Comparison of ENCODE assay signal across 1 cellular context in the genomic region with DNA sequence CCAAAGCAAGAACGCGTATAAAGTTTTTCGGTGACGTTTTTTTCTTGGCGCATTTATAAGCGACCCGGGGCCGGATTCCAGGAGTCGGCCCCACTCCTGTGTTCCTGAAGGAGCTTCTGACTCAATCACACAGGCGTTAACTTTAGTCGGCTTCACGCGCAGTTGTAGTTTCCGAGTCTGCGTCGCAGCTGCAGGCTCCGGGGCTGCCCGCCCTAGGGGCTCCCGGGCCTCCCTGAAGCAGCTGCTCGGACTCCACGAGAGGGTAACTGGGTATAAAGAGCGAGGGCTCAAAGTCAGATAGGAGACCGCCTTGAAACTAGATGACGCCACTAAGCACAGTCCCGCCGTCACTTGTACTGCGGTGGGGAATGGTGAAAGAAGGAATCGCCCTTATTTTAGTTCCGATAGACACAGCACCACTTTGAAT.
A peak's percentile ranks its signal among the peaks of the same experiment; 100 is the strongest.
TF ChIP-seq lines count a peak whose summit lies in the region.

No MANE protein-coding gene starts in this region.

TF ChIP-seq in HEK293, 187 proteins besides CTCF, POLR2A, EP300 and RAD21 (continued from another document):
- TF ChIP-seq, protein P1, sequence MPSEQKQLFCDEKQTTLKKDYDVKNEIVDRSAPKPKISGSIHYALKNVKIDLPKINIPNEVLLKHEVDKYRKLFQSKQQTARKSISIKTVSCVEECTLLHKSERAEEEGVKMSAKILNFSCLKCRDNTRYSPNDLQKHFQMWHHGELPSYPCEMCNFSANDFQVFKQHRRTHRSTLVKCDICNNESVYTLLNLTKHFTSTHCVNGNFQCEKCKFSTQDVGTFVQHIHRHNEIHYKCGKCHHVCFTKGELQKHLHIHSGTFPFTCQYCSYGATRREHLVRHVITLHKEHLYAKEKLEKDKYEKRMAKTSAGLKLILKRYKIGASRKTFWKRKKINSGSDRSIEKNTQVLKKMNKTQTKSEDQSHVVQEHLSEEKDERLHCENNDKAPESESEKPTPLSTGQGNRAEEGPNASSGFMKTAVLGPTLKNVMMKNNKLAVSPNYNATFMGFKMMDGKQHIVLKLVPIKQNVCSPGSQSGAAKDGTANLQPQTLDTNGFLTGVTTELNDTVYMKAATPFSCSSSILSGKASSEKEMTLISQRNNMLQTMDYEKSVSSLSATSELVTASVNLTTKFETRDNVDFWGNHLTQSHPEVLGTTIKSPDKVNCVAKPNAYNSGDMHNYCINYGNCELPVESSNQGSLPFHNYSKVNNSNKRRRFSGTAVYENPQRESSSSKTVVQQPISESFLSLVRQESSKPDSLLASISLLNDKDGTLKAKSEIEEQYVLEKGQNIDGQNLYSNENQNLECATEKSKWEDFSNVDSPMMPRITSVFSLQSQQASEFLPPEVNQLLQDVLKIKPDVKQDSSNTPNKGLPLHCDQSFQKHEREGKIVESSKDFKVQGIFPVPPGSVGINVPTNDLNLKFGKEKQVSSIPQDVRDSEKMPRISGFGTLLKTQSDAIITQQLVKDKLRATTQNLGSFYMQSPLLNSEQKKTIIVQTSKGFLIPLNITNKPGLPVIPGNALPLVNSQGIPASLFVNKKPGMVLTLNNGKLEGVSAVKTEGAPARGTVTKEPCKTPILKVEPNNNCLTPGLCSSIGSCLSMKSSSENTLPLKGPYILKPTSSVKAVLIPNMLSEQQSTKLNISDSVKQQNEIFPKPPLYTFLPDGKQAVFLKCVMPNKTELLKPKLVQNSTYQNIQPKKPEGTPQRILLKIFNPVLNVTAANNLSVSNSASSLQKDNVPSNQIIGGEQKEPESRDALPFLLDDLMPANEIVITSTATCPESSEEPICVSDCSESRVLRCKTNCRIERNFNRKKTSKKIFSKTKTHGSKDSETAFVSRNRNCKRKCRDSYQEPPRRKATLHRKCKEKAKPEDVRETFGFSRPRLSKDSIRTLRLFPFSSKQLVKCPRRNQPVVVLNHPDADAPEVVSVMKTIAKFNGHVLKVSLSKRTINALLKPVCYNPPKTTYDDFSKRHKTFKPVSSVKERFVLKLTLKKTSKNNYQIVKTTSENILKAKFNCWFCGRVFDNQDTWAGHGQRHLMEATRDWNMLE (tag by site-specific recombination; conservative IDR thresholded peaks at IDR 0.05; ENCODE audit: low read depth), result 0 out of 2 replicates have a peak, but pooled peaks have one; percentile 11
- peak; percentile 87 for TF ChIP-seq ZBTB20 (tag by site-specific recombination; IDR thresholded peaks at IDR 0.05)
- peak; percentile 41; the same call in 1 of the 2 replicates for TF ChIP-seq ZNF24 (tag by site-specific recombination; IDR thresholded peaks at IDR 0.05)
- TF ChIP-seq WT1 (tag by site-specific recombination; IDR thresholded peaks at IDR 0.05), result no peak
- TF ChIP-seq ZBTB21 (tag by site-specific recombination; IDR thresholded peaks at IDR 0.05), result peak; percentile 84
- TF ChIP-seq ZNF184 (tag by site-specific recombination; IDR thresholded peaks at IDR 0.05), result no peak
- TF ChIP-seq SP3 (tag by site-specific recombination; IDR thresholded peaks at IDR 0.05), result no peak
- TF ChIP-seq ZNF629 (tag by site-specific recombination; IDR thresholded peaks at IDR 0.05), result peak; percentile 94
- TF ChIP-seq, protein P2, sequence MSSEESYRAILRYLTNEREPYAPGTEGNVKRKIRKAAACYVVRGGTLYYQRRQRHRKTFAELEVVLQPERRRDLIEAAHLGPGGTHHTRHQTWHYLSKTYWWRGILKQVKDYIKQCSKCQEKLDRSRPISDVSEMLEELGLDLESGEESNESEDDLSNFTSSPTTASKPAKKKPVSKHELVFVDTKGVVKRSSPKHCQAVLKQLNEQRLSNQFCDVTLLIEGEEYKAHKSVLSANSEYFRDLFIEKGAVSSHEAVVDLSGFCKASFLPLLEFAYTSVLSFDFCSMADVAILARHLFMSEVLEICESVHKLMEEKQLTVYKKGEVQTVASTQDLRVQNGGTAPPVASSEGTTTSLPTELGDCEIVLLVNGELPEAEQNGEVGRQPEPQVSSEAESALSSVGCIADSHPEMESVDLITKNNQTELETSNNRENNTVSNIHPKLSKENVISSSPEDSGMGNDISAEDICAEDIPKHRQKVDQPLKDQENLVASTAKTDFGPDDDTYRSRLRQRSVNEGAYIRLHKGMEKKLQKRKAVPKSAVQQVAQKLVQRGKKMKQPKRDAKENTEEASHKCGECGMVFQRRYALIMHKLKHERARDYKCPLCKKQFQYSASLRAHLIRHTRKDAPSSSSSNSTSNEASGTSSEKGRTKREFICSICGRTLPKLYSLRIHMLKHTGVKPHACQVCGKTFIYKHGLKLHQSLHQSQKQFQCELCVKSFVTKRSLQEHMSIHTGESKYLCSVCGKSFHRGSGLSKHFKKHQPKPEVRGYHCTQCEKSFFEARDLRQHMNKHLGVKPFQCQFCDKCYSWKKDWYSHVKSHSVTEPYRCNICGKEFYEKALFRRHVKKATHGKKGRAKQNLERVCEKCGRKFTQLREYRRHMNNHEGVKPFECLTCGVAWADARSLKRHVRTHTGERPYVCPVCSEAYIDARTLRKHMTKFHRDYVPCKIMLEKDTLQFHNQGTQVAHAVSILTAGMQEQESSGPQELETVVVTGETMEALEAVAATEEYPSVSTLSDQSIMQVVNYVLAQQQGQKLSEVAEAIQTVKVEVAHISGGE (tag by site-specific recombination; conservative IDR thresholded peaks at IDR 0.05; ENCODE audit: low read depth), result no peak; the same call in 1 of the 2 replicates
- TF ChIP-seq, protein P3, sequence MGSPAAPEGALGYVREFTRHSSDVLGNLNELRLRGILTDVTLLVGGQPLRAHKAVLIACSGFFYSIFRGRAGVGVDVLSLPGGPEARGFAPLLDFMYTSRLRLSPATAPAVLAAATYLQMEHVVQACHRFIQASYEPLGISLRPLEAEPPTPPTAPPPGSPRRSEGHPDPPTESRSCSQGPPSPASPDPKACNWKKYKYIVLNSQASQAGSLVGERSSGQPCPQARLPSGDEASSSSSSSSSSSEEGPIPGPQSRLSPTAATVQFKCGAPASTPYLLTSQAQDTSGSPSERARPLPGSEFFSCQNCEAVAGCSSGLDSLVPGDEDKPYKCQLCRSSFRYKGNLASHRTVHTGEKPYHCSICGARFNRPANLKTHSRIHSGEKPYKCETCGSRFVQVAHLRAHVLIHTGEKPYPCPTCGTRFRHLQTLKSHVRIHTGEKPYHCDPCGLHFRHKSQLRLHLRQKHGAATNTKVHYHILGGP (tag by site-specific recombination; IDR thresholded peaks at IDR 0.05), result no peak
- TF ChIP-seq ZNF214 (tag by site-specific recombination; IDR thresholded peaks at IDR 0.05; ENCODE audit: borderline replicate concordance), result no peak
- no peak for TF ChIP-seq ZNF174 (tag by site-specific recombination; IDR thresholded peaks at IDR 0.05)
- no peak for TF ChIP-seq ZNF514 (tag by site-specific recombination; IDR thresholded peaks at IDR 0.05)
- TF ChIP-seq ZNF792 (tag by site-specific recombination; IDR thresholded peaks at IDR 0.05), result no peak
- TF ChIP-seq ZFP69B (tag by site-specific recombination; IDR thresholded peaks at IDR 0.05), result no peak
- TF ChIP-seq, protein P4, sequence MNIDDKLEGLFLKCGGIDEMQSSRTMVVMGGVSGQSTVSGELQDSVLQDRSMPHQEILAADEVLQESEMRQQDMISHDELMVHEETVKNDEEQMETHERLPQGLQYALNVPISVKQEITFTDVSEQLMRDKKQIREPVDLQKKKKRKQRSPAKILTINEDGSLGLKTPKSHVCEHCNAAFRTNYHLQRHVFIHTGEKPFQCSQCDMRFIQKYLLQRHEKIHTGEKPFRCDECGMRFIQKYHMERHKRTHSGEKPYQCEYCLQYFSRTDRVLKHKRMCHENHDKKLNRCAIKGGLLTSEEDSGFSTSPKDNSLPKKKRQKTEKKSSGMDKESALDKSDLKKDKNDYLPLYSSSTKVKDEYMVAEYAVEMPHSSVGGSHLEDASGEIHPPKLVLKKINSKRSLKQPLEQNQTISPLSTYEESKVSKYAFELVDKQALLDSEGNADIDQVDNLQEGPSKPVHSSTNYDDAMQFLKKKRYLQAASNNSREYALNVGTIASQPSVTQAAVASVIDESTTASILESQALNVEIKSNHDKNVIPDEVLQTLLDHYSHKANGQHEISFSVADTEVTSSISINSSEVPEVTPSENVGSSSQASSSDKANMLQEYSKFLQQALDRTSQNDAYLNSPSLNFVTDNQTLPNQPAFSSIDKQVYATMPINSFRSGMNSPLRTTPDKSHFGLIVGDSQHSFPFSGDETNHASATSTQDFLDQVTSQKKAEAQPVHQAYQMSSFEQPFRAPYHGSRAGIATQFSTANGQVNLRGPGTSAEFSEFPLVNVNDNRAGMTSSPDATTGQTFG (tag by site-specific recombination; IDR thresholded peaks at IDR 0.05; ENCODE audit: borderline replicate concordance), result no peak
- no peak for TF ChIP-seq GLI4 (tag by site-specific recombination; IDR thresholded peaks at IDR 0.05)
- TF ChIP-seq GLIS1 (tag by site-specific recombination; IDR thresholded peaks at IDR 0.05), result peak; percentile 27; the same call in 1 of the 2 replicates
- no peak for TF ChIP-seq ZSCAN16 (tag by site-specific recombination; IDR thresholded peaks at IDR 0.05)
- TF ChIP-seq ZNF501 (tag by site-specific recombination; IDR thresholded peaks at IDR 0.05), result 0 out of 2 replicates have a peak, but pooled peaks have one; percentile 2
- TF ChIP-seq ZNF341 (tag by site-specific recombination; IDR thresholded peaks at IDR 0.05; ENCODE audit: low read depth), result peak; percentile 71; the same call in 1 of the 2 replicates
- peak; percentile 32; the same call in 1 of the 2 replicates for TF ChIP-seq OSR2 (tag by site-specific recombination; IDR thresholded peaks at IDR 0.05)
- peak; percentile 79 for TF ChIP-seq GLIS2 (tag by site-specific recombination; IDR thresholded peaks at IDR 0.05)
- TF ChIP-seq ZNF529 (tag by site-specific recombination; IDR thresholded peaks at IDR 0.05; ENCODE audit: insufficient replicate concordance), result no peak
- no peak for TF ChIP-seq SCRT2 (tag by site-specific recombination; IDR thresholded peaks at IDR 0.05)
